In the genomic region with DNA sequence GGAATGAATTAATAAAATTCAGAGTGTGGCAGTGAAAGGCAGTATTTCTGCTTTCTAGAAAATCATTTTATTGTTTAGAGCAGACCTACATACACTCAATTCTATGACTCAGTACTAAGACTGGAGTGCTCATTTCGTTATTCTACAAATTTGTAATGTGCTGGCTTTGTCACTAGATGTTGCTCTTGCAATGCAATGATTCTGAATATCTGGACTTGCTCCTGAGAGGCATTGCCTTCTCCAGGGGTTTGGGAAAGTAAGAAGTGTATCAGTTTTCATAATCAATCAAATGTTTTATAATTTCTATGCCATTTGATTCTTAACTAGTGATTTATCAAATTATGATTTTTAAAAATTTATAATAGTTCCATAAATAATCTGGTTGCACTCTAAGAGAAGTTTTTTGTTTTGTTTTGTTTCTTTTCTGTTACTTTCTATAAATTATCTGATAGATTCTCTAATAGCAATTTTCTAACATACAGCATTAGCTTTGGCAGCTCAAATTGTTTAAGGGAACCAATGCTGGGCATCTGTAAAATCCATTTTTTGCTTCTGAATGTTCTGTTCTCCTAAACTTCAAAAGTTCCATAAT, we compare ENCODE assay signal across 8 cellular contexts.
DNase-seq lines count a peak whose midpoint lies in the region; ATAC-seq, FAIRE-seq and TF ChIP-seq lines count a peak whose summit lies in the region.

No MANE protein-coding gene starts in this region.

- WGBS in K562 (ENCODE audit: insufficient coverage, low coverage, missing lambda C conversion rate) = 0% methylated on average over 1 of the region's 1 CpG

- no peaks in the 10 kb centered on the region for H3K9me3 Mint-ChIP-seq in immature natural killer cell

- no peak overlapping the region for H3K4me3 Mint-ChIP-seq in immature natural killer cell

- H3K27ac ChIP-seq in K562 (ENCODE audit: extremely low read depth, low read depth, low read length) = no peak overlapping the region

- TF ChIP-seq CTCF in K562 (IDR thresholded peaks at IDR 0.05 in 2 of 3, conservative IDR thresholded peaks at IDR 0.05 in 1 of 3; ENCODE audit: insufficient read depth in 2 of 3, low read depth in 1 of 3, low read length in 3 of 3) = peak; percentile 34 to 78 (median 60); a peak in 5 of 6 replicates

- no peaks in the 10 kb centered on the region for H3K27me3 ChIP-seq in K562 (ENCODE audit: control insufficient read depth in 2 of 2, insufficient read depth in 2 of 2, low read length in 2 of 2)

- H3K4me1 Mint-ChIP-seq in immature natural killer cell = no peaks in the 10 kb centered on the region

- BruUV-seq in K562 (replicated peaks; lab: Mats Ljungman, UMichigan) = no TSS peak

- no peaks in the 10 kb centered on the region for H3K36me3 Mint-ChIP-seq in immature natural killer cell

- no peak overlapping the region for H3K9ac ChIP-seq in K562 (ENCODE audit: insufficient read depth in 1 of 2, low read depth in 2 of 2, low read length in 2 of 2)

- no peak overlapping the region for H3K4me3 ChIP-seq in K562

- H2AFZ ChIP-seq in K562 (ENCODE audit: low read depth, low read length) = no peak overlapping the region

- peak; percentile 62 for DNase-seq in Daoy (ENCODE audit: low read depth)
- peak; percentile 42 for DNase-seq in NCI-H526 treated with DMSO at 0.1 percent for 48 hours (lab: John Stamatoyannopoulos, UW)
- peak in 2 of 4 experiments; percentile 28 to 32 for DNase-seq in K562 (ENCODE audit: extremely low read depth in 1 of 4, low spot score in 3 of 4)
- DNase-seq in immature natural killer cell = peak; percentile 34 to 36 (median 35)
- peak; percentile 71 for DNase-seq in stromal cell of bone marrow (ENCODE audit: low read depth)
- no peak for DNase-seq in mesenteric fat pad (ENCODE audit: low spot score)

- no peaks in the 10 kb centered on the region for H3K9me3 ChIP-seq in K562 (replicated peaks; ENCODE audit: control insufficient read depth, insufficient read depth, low read depth, low read length)

- no peak overlapping the region for H3K4me2 ChIP-seq in K562 (ENCODE audit: insufficient read depth, low read length)

- intact Hi-C loops in K562 (cut with micrococcal nuclease) = loop anchor here (1.0 to 5.0 kb wide), 3 partner anchors 193 to 474 kb away; no protein-coding TSS in a partner anchor

- H3K27me3 Mint-ChIP-seq in immature natural killer cell (ENCODE audit: low read depth in 3 of 3) = peaks cover 0 to 3% (median 1%) of the 10 kb centered on the region in 3 donors

- CTCF ChIA-PET in K562 (lab: Yijun Ruan, JAX; ENCODE audit: low intra/inter-chr PET ratio) = interaction anchor here (0.8 to 2.8 kb wide), 2 partner anchors 193 to 250 kb away, joined by 3 to 19 read pairs; no protein-coding TSS in a partner anchor

- peak; percentile 81 to 88 for TF ChIP-seq RAD21 in K562 (CRISPR knock-in tag; conservative IDR thresholded peaks at IDR 0.05 in 1 of 2, IDR thresholded peaks at IDR 0.05 in 1 of 2)

- POLR2A ChIA-PET in K562 (lab: Yijun Ruan, JAX) = interaction anchor here (1.0 kb wide), 1 partner anchor 17 kb away, joined by 3 read pairs; no protein-coding TSS in a partner anchor

- ATAC-seq in GM19438 (IDR thresholded peaks at IDR 0.05; ENCODE audit: low read depth, unreplicated experiment) (peak; percentile 56), HG03432 (IDR thresholded peaks at IDR 0.05; ENCODE audit: unreplicated experiment) (peak; percentile 84), K562 (peak; percentile 81)

- TF ChIP-seq POLR2A in K562 (conservative IDR thresholded peaks at IDR 0.05) = no peak

- FAIRE-seq in K562 (lab: Jason Lieb, UNC) = peak; percentile 48

- no peaks in the 10 kb centered on the region for H3K36me3 ChIP-seq in K562 (ENCODE audit: control insufficient read depth, insufficient read depth, low read length)

- in situ Hi-C loops in K562 (cut with MboI) = no loop called here

- H3K4me1 ChIP-seq in K562 (replicated peaks in 1 of 2; ENCODE audit: control insufficient read depth in 2 of 2, insufficient read depth in 2 of 2, low read length in 2 of 2) = no peaks in the 10 kb centered on the region

- no peaks in the 10 kb centered on the region for H3K9me1 ChIP-seq in K562 (ENCODE audit: control insufficient read depth, insufficient read depth, low read length)

- H3K79me2 ChIP-seq in K562 (ENCODE audit: control insufficient read depth, insufficient read depth, low read length) = no peaks in the 10 kb centered on the region

- no peak overlapping the region for H3K27ac Mint-ChIP-seq in immature natural killer cell

- no peaks in the 10 kb centered on the region for H4K20me1 ChIP-seq in K562 (replicated peaks; ENCODE audit: control insufficient read depth, insufficient read depth, low read length)

- TF ChIP-seq EP300 in K562 (IDR thresholded peaks at IDR 0.05; ENCODE audit: low read length) = no peak

TF ChIP-seq in K562, 482 proteins besides CTCF, POLR2A, EP300 and RAD21:
- TF ChIP-seq SMC3 (conservative IDR thresholded peaks at IDR 0.05; ENCODE audit: insufficient read depth, low read depth, low read length) = 0 out of 2 replicates have a peak, but pooled peaks have one; percentile 24
- TF ChIP-seq DEAF1 (CRISPR knock-in tag; IDR thresholded peaks at IDR 0.05) = peak; percentile 74
- TF ChIP-seq NR1H2 (CRISPR knock-in tag; IDR thresholded peaks at IDR 0.05) = no peak
